ENCODE assay signal across 9 cellular contexts in genomic region chr16:87062569-87063442, GRCh38.
DNase-seq lines count a peak whose midpoint lies in the region; ATAC-seq and TF ChIP-seq lines count a peak whose summit lies in the region.
"Had no signal": no experiment of that assay in that cellular context is flagged by ENCODE, and none has a peak within 500 bp of the region (broad histone marks: within the 10 kb centered on the region; RNA-seq: fewer than 3 reads in every experiment).

No MANE protein-coding gene starts in this region.

- POLR2A ChIA-PET in HEK293 (lab: Yijun Ruan, JAX), result interaction anchor here (0.8 kb wide), 1 partner anchor 496 kb away, joined by 3 read pairs; the partner anchor contains the start of gene FOXC2

- peak overlapping the region; percentile 67 for H3K4me2 ChIP-seq in OCI-LY3 (ENCODE audit: low read length)

- ATAC-seq in activated naive CD4-positive, alpha-beta T cell treated with anti-CD3 and anti-CD28 coated beads, Interleukin-2, amount 50 U/mL, for 72 hours, result peak; percentile 70 to 88
- no peak for ATAC-seq in HG03565 (IDR thresholded peaks at IDR 0.05; ENCODE audit: unreplicated experiment)

- peak; percentile 85 for TF ChIP-seq CTCF in CD14-positive monocyte (IDR thresholded peaks at IDR 0.05)
- TF ChIP-seq CTCF in HEK293 (tag by site-specific recombination; IDR thresholded peaks at IDR 0.05), result peak; percentile 78
- TF ChIP-seq CTCF in OCI-LY3 (IDR thresholded peaks at IDR 0.05; ENCODE audit: low read depth, low read length), result peak; percentile 85

- peak overlapping the region; percentile 55 to 71 for H3K4me3 Mint-ChIP-seq in CD14-positive monocyte

- no peak overlapping the region for H3K27ac Mint-ChIP-seq in CD14-positive monocyte
- H3K27ac Mint-ChIP-seq in activated naive CD4-positive, alpha-beta T cell treated with anti-CD3 and anti-CD28 coated beads, Interleukin-2, amount 50 U/mL, for 72 hours, result no peak overlapping the region

- no peak overlapping the region for H3K4me3 ChIP-seq in HEK293 (ENCODE audit: low read depth, low read length)
- H3K4me3 ChIP-seq in OCI-LY3 (ENCODE audit: low read length), result peak overlapping the region; percentile 70
- H3K4me3 ChIP-seq: SK-N-MC had no signal

- no peaks in the 10 kb centered on the region for H3K79me2 ChIP-seq in OCI-LY3 (ENCODE audit: low read length)

- H3K27me3 ChIP-seq in OCI-LY3 (ENCODE audit: low read depth, low read length), result peaks cover 15% of the 10 kb centered on the region

- H3K36me3 Mint-ChIP-seq in CD14-positive monocyte, result no peaks in the 10 kb centered on the region
- no peaks in the 10 kb centered on the region for H3K36me3 Mint-ChIP-seq in activated naive CD4-positive, alpha-beta T cell treated with anti-CD3 and anti-CD28 coated beads, Interleukin-2, amount 50 U/mL, for 72 hours

- no peaks in the 10 kb centered on the region for H4K20me1 ChIP-seq in OCI-LY3 (ENCODE audit: insufficient read depth, low read length)

- CTCF ChIA-PET in HEK293 (lab: Yijun Ruan, JAX), result interaction anchor here (0.6 to 6.2 kb wide), 74 partner anchors 9 to 1935 kb away, joined by 3 to 127 read pairs (median 4); partner anchors contain the start of gene FOXC2

- H2AFZ ChIP-seq in OCI-LY3 (ENCODE audit: low read depth, low read length), result peak overlapping the region; percentile 63; the same call in 1 of the 2 replicates

- H3K9me3 Mint-ChIP-seq in CD14-positive monocyte, result peaks cover 0 to 2% (median 0%) of the 10 kb centered on the region in 7 donors
- no peaks in the 10 kb centered on the region for H3K9me3 Mint-ChIP-seq in activated naive CD4-positive, alpha-beta T cell treated with anti-CD3 and anti-CD28 coated beads, Interleukin-2, amount 50 U/mL, for 72 hours

- H3K9me3 ChIP-seq in HEK293 (ENCODE audit: control insufficient read depth, insufficient read depth, low read depth, low read length) (no peaks in the 10 kb centered on the region), OCI-LY3 (ENCODE audit: insufficient read depth, low read length) (no peaks in the 10 kb centered on the region)

- H3K4me1 Mint-ChIP-seq in CD14-positive monocyte, result peaks cover 45% of the 10 kb centered on the region

- no peak overlapping the region for H3K27ac ChIP-seq in HEK293 (ENCODE audit: extremely low read depth, low read depth, low read length)
- H3K27ac ChIP-seq in OCI-LY3 (ENCODE audit: low read length), result no peak overlapping the region
- H3K27ac ChIP-seq: SK-N-MC had no signal

- H3K9ac ChIP-seq in OCI-LY3 (ENCODE audit: low read length), result peak overlapping the region; percentile 20; the same call in 1 of the 2 replicates

- H3K36me3 ChIP-seq in HEK293 (ENCODE audit: control insufficient read depth in 2 of 2, insufficient read depth in 1 of 2, low read length in 2 of 2), result no peaks in the 10 kb centered on the region
- no peaks in the 10 kb centered on the region for H3K36me3 ChIP-seq in OCI-LY3 (replicated peaks; ENCODE audit: low read depth, low read length)

- DNase-seq in CD14-positive monocyte (ENCODE audit: low spot score) (no peak), cardiac septum (ENCODE audit: low spot score) (peak; percentile 50), pulmonary artery endothelial cell (ENCODE audit: low read depth, low spot score) (peak; percentile 41)
- peak in 1 of 2 donors; percentile 76 for DNase-seq in activated naive CD4-positive, alpha-beta T cell treated with anti-CD3 and anti-CD28 coated beads, Interleukin-2, amount 50 U/mL, for 72 hours (ENCODE audit: low spot score in 2 of 2)
- DNase-seq in stimulated activated naive CD4-positive, alpha-beta T cell treated with Interleukin-2 at 50 U/mL for 16 hours (lab: John Stamatoyannopoulos, UW), result no peak

- H3K4me1 ChIP-seq in HEK293 (ENCODE audit: control insufficient read depth, insufficient read depth, low read length), result no peaks in the 10 kb centered on the region
- no peaks in the 10 kb centered on the region for H3K4me1 ChIP-seq in OCI-LY3 (ENCODE audit: low read length)

- peaks cover 0 to 11% (median 1%) of the 10 kb centered on the region in 3 donors for H3K27me3 Mint-ChIP-seq in CD14-positive monocyte (ENCODE audit: low read depth in 3 of 3)

- intact Hi-C loops in CD14-positive monocyte (cut with micrococcal nuclease), result loop anchor here in 1 of 2 donors (5.0 kb wide), 1 partner anchor 501 kb away; no protein-coding TSS in a partner anchor
- intact Hi-C loops in cardiac septum (cut with DNase I), result loop anchor here (2.0 kb wide), 2 partner anchors 216 to 500 kb away; no protein-coding TSS in a partner anchor

TF ChIP-seq in HEK293, 187 proteins besides CTCF, POLR2A, EP300 and RAD21 (continues in another document):
- TF ChIP-seq ZNF654 (tag by site-specific recombination; IDR thresholded peaks at IDR 0.05; ENCODE audit: low read depth) (peak; percentile 88), YY1 (tag by site-specific recombination; IDR thresholded peaks at IDR 0.05) (no peak), TSHZ1 (tag by site-specific recombination; IDR thresholded peaks at IDR 0.05; ENCODE audit: borderline replicate concordance) (no peak), ZBTB8A (tag by site-specific recombination; IDR thresholded peaks at IDR 0.05) (peak; percentile 71), PATZ1 (tag by site-specific recombination; IDR thresholded peaks at IDR 0.05) (peak; percentile 62; the same call in 1 of the 2 replicates), ZNF692 (tag by site-specific recombination; IDR thresholded peaks at IDR 0.05) (0 out of 2 replicates have a peak, but pooled peaks have one; percentile 22), ZNF335 (tag by site-specific recombination; conservative IDR thresholded peaks at IDR 0.05) (peak; percentile 27; the same call in 1 of the 2 replicates), ZBTB44 (tag by site-specific recombination; IDR thresholded peaks at IDR 0.05) (0 out of 2 replicates have a peak, but pooled peaks have one; percentile 28), EGR2 (tag by site-specific recombination; IDR thresholded peaks at IDR 0.05; ENCODE audit: low read depth) (no peak), ZNF768 (tag by site-specific recombination; IDR thresholded peaks at IDR 0.05) (no peak)

Comparison
In these comparisons a context has a peak if more than half of its experiments do, and no peak if none do; other contexts are left out.
1. DNase-seq: peak in cardiac septum (single experiment) and pulmonary artery endothelial cell (single experiment); none in CD14-positive monocyte (single experiment) and stimulated activated naive CD4-positive, alpha-beta T cell treated with Interleukin-2 at 50 U/mL for 16 hours (single experiment).
2. Peak in every context shown above with its lines, with median percentiles within 50 percentile points of each other: CTCF ChIP-seq.